ENCODE assay signal across 8 cellular contexts in genomic region chr3:69409831-69410230, GRCh38. TPM values are rescaled to one million over a fixed set of nuclear protein-coding genes. Genes with fewer than 3 reads are reported as not detected.
A peak's percentile ranks its signal among the peaks of the same experiment; 100 is the strongest.
DNase-seq lines count a peak whose midpoint lies in the region; ATAC-seq and TF ChIP-seq lines count a peak whose summit lies in the region.

No MANE protein-coding gene starts in this region.

- H3K4me1 ChIP-seq in esophagus squamous epithelium, result peaks cover 3 to 34% (median 5%) of the 10 kb centered on the region in 3 donors
- no peaks in the 10 kb centered on the region for H3K4me1 ChIP-seq in psoas muscle
- no peaks in the 10 kb centered on the region for H3K4me1 ChIP-seq in Peyer's patch
- H3K4me1 ChIP-seq in smooth muscle cell (ENCODE audit: low read depth), result peaks cover 4% of the 10 kb centered on the region

- WGBS in esophagus squamous epithelium, 2 donors, result 57 to 62% methylated on average over 1 of the region's 1 CpG
- WGBS in psoas muscle, 3 donors, result 77 to 80% (median 79%) methylated on average over 1 of the region's 1 CpG
- 100% methylated on average over 1 of the region's 1 CpG for WGBS in smooth muscle cell (ENCODE audit: low lambda C conversion rate)

- intact Hi-C loops in esophagus squamous epithelium (cut with DNase I), result loop anchor here (10.0 kb wide), 2 partner anchors 105 to 255 kb away; no protein-coding TSS in a partner anchor
- intact Hi-C loops in psoas muscle (cut with DNase I), result loop anchor here (5.0 kb wide), 2 partner anchors 98 to 248 kb away; no protein-coding TSS in a partner anchor

- H3K4me3 ChIP-seq in esophagus squamous epithelium (no peak overlapping the region), psoas muscle (peak overlapping the region; percentile 24), Peyer's patch (no peak overlapping the region), smooth muscle cell (no peak overlapping the region)

- H3K79me2 ChIP-seq in smooth muscle cell (ENCODE audit: low read depth), result no peaks in the 10 kb centered on the region

- no peak for DNase-seq in esophagus squamous epithelium (lab: John Stamatoyannopoulos, UW)
- no peak for DNase-seq in psoas muscle
- DNase-seq in SW 1271 (lab: John Stamatoyannopoulos, UW), result no peak
- no peak for DNase-seq in Peyer's patch
- no peak for DNase-seq in HPDE6-E6E7 (ENCODE audit: extremely low spot score)
- DNase-seq in smooth muscle cell (lab: John Stamatoyannopoulos, UW; ENCODE audit: unreplicated experiment), result no peak

- no peak overlapping the region for H3K9ac ChIP-seq in smooth muscle cell (ENCODE audit: low read depth)

- H4K20me1 ChIP-seq in smooth muscle cell (ENCODE audit: low read depth), result no peaks in the 10 kb centered on the region

- H3K27me3 ChIP-seq in esophagus squamous epithelium (no peaks in the 10 kb centered on the region), psoas muscle (ENCODE audit: insufficient read depth in 3 of 3, low read length in 2 of 3) (peaks cover 0 to 2% (median 0%) of the 10 kb centered on the region in 3 donors), Peyer's patch (no peaks in the 10 kb centered on the region), smooth muscle cell (ENCODE audit: low read depth) (no peaks in the 10 kb centered on the region)

- TF ChIP-seq POLR2A in esophagus squamous epithelium (IDR thresholded peaks at IDR 0.05) (no peak), Peyer's patch (IDR thresholded peaks at IDR 0.05) (no peak)

- no peaks in the 10 kb centered on the region for H3F3A ChIP-seq in smooth muscle cell (ENCODE audit: low read depth)

- peak; percentile 10 for ATAC-seq in GM18498 (IDR thresholded peaks at IDR 0.05; ENCODE audit: unreplicated experiment)
- ATAC-seq in HG02798 (IDR thresholded peaks at IDR 0.05; ENCODE audit: poor library complexity, unreplicated experiment), result peak; percentile 4
- ATAC-seq in psoas muscle, result peak in 1 of 4 donors; percentile 24

- H2AFZ ChIP-seq in smooth muscle cell (ENCODE audit: low read depth), result no peak overlapping the region

- H3K4me2 ChIP-seq in smooth muscle cell, result no peak overlapping the region

- TF ChIP-seq CTCF in esophagus squamous epithelium (IDR thresholded peaks at IDR 0.05) (no peak), psoas muscle (IDR thresholded peaks at IDR 0.05) (no peak), Peyer's patch (IDR thresholded peaks at IDR 0.05) (no peak), smooth muscle cell (IDR thresholded peaks at IDR 0.05; ENCODE audit: borderline replicate concordance, insufficient read depth, poor library complexity, severe bottlenecking) (no peak)

- H3K9me3 ChIP-seq in esophagus squamous epithelium, result peaks cover 0 to 4% (median 0%) of the 10 kb centered on the region in 3 donors
- H3K9me3 ChIP-seq in psoas muscle, result no peaks in the 10 kb centered on the region
- no peaks in the 10 kb centered on the region for H3K9me3 ChIP-seq in Peyer's patch
- H3K9me3 ChIP-seq in smooth muscle cell (replicated peaks; ENCODE audit: low read depth), result no peaks in the 10 kb centered on the region

- peak overlapping the region in 3 of 4 donors; percentile 26 to 63 (median 51) for H3K27ac ChIP-seq in esophagus squamous epithelium
- no peak overlapping the region for H3K27ac ChIP-seq in psoas muscle
- peak overlapping the region in 2 of 4 donors; percentile 0 to 3 for H3K27ac ChIP-seq in Peyer's patch
- H3K27ac ChIP-seq in smooth muscle cell (ENCODE audit: low read depth), result no peak overlapping the region

- no peaks in the 10 kb centered on the region for H3K36me3 ChIP-seq in esophagus squamous epithelium
- H3K36me3 ChIP-seq in psoas muscle (ENCODE audit: insufficient read depth in 1 of 2, low read depth in 1 of 2), result no peaks in the 10 kb centered on the region
- H3K36me3 ChIP-seq in Peyer's patch, result no peaks in the 10 kb centered on the region
- no peaks in the 10 kb centered on the region for H3K36me3 ChIP-seq in smooth muscle cell (ENCODE audit: low read depth)

RNA-seq across cellular contexts. Expression of gene FRMD4B, which starts 23.9 kb away (rescaled TPM):
- 10 to 100 TPM; 37.5 to 66.2 (median 62.5) TPM for total RNA-seq in esophagus squamous epithelium
- total RNA-seq in psoas muscle, result 1 to 10 TPM; 2.6 to 4.0 (median 2.9) TPM
- 1 to 10 TPM; 1.1 to 3.0 (median 1.5) TPM for polyA plus RNA-seq in psoas muscle
- 10 to 100 TPM in 3 of 4 donors, 1 to 10 TPM in 1; 9.3 to 54.5 (median 27.9) TPM for total RNA-seq in Peyer's patch
- 20.0 and 24.3 TPM in 2 replicates for total RNA-seq in smooth muscle cell
- polyA plus RNA-seq in smooth muscle cell, result 3.7 and 7.5 TPM in 2 replicates

Comparison
In these comparisons a context has a peak if more than half of its experiments do, and no peak if none do; other contexts are left out.
1. H3K27ac ChIP-seq: peak in esophagus squamous epithelium (3 of 4); none in psoas muscle (single experiment) and smooth muscle cell (single experiment).